In the genomic region with DNA sequence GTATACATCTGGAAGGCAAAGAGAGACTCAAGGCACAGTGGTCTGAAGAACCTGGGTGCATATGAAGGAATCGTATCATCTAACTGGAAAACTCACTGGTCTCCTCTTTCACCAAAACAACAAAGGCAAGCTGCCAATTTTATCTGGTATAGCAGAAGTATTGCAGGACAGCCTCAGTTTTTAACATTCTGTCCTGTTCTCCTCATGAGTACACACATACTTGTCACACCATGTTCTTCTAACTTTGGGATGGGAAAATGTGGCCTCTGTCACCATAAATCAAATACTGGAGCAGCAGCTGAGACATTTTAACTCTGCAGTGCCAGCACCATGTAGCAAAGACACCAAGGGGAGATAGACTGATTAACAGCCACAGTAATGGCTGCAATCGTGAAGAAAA, we compare ENCODE assay signal across 19 cellular contexts.
"Had no signal": no experiment of that assay in that cellular context is flagged by ENCODE, and none has a peak within 500 bp of the region (broad histone marks: within the 10 kb centered on the region; RNA-seq: fewer than 3 reads in every experiment).

No MANE protein-coding gene starts in this region.

- H3K4me1 ChIP-seq: prostate gland, right atrium auricular region, upper lobe of right lung had no signal

- H3K27me3 ChIP-seq: right atrium auricular region, upper lobe of right lung had no signal

- H3K36me3 ChIP-seq: prostate gland, right atrium auricular region, upper lobe of right lung had no signal

- DNase-seq: activated CD4-positive, alpha-beta T cell treated with anti-CD3 and anti-CD28 coated beads, Interleukin-2, amount 50 U/mL, for 1 hour; activated CD4-positive, CD25-positive, alpha-beta regulatory T cell treated with anti-CD3 and anti-CD28 coated beads, Interleukin-2, amount 50 U/mL, for 72 hours; activated CD8-positive, alpha-beta memory T cell treated with anti-CD3 and anti-CD28 coated beads, Interleukin-2, amount 50 U/mL, for 48 hours; activated gamma-delta T cell; activated T-cell treated with anti-CD3 and anti-CD28 coated beads, Interleukin-2, amount 50 U/mL, for 72 hours; hippocampal formation; left cardiac atrium; mesenchymal stem cell; mucosa of descending colon; naive B cell; small intestine; stimulated activated CD4-positive, alpha-beta T cell treated with anti-CD3 and anti-CD28 coated beads, Interleukin-15, amount 100 ng/mL, for 24 hours; stimulated activated CD4-positive, alpha-beta T cell treated with anti-CD3 and anti-CD28 coated beads, Interleukin-2, amount 100 ng/mL, for 48 hours; SW 1271; T-helper 2 cell; upper lobe of right lung had no signal

- H3K9me3 ChIP-seq: mucosa of descending colon, prostate gland, right atrium auricular region, upper lobe of right lung had no signal

- H3K4me3 ChIP-seq: mucosa of descending colon, prostate gland, right atrium auricular region, upper lobe of right lung had no signal

- ATAC-seq: activated T-cell treated with anti-CD3 and anti-CD28 coated beads, Interleukin-2, amount 50 U/mL, for 72 hours; left cardiac atrium; mucosa of descending colon; upper lobe of right lung had no signal

- H3K27ac ChIP-seq: prostate gland, right atrium auricular region, upper lobe of right lung, VCaP had no signal
